ENCODE assay signal across 1 cellular context in the genomic region with DNA sequence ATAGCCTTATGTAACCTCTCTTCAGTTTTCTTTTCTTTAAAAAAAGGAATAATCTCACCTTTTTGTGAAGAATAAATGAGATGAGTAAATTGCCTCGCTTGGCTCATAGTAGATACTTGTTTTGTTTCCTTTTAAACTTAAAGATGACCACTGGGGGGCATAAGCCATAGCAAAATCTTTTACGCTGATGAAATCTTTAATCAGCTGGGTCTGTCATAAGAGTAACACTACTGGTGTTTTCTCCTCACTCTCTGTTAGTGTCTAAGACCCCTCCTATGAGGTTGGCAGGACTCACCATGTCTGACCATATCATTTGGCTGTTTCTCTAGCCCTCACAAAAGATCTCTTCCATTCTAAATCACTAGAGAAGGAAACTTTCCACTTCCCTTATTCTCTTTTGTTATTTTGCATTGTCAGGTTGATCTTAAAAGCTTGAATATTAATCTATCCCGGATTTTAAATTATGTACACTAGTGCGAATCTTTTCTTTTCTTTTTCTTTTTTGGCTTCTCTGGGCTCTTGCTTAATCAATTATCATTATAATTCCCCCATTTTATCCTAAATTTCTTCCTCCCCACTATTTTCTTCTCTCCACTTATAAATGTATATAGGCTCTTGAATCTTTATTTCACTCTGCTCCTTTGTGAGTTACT.
TF ChIP-seq lines count a peak whose summit lies in the region.

No MANE protein-coding gene starts in this region.

TF ChIP-seq in endothelial cell of umbilical vein, 7 proteins besides CTCF, POLR2A, EP300 and RAD21:
- no peak for TF ChIP-seq EZH2 (IDR thresholded peaks at IDR 0.05; ENCODE audit: borderline replicate concordance, low read depth, low read length, severe bottlenecking)
- TF ChIP-seq JUN (IDR thresholded peaks at IDR 0.05; ENCODE audit: borderline replicate concordance, insufficient read depth, insufficient read length, low read depth): no peak
- TF ChIP-seq POLR2AphosphoS5 (IDR thresholded peaks at IDR 0.05; ENCODE audit: insufficient read depth, low read depth, low read length): no peak
- no peak for TF ChIP-seq MAX (IDR thresholded peaks at IDR 0.05; ENCODE audit: insufficient read depth, insufficient read length)
- no peak for TF ChIP-seq MYC (IDR thresholded peaks at IDR 0.05; ENCODE audit: low read depth, low read length)
- no peak for TF ChIP-seq GATA2 (IDR thresholded peaks at IDR 0.05; ENCODE audit: insufficient read depth, insufficient read length, low read depth, low read length)
- no peak for TF ChIP-seq FOS (IDR thresholded peaks at IDR 0.05; ENCODE audit: borderline replicate concordance, insufficient read depth, low read length)
